Comparison of ENCODE assay signal across 9 cellular contexts in the genomic region with DNA sequence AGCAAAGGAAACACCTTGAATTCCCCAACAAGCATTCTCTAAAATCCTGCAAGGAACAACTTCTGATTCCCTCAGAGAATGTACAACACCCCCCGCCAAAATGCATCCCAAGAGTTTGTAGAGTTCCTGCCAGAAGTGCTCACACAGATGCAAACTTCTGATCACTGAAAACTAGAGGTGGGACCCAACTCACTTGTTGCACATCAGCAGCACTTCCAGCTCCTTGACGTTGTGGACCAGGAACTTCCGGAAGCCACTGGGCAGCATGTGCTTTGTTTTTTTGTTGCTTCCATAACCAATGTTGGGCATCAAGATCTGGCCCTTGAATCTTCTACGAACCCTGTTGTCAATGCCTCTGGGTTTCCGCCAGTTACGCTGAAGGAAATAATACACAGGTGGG. TPM values are rescaled to one million over a fixed set of nuclear protein-coding genes. Genes with fewer than 3 reads are reported as not detected.
A peak's percentile ranks its signal among the peaks of the same experiment; 100 is the strongest.
DNase-seq lines count a peak whose midpoint lies in the region; ATAC-seq and TF ChIP-seq lines count a peak whose summit lies in the region.
"Not testable (repeated sequence)": the region's sequence is repeated elsewhere in the genome, so short reads cannot be mapped to it uniquely, and the experiment has no call there.
"Had no signal": no experiment of that assay in that cellular context is flagged by ENCODE, and none has a peak within 500 bp of the region (broad histone marks: within the 10 kb centered on the region; RNA-seq: fewer than 3 reads in every experiment).

No MANE protein-coding gene starts in this region.

- not testable (repeated sequence) for H3K27me3 ChIP-seq in GM06990 (replicated peaks; ENCODE audit: control insufficient read depth, insufficient read depth, low read length); SK-N-SH (ENCODE audit: insufficient read depth); iPS-20b (ENCODE audit: insufficient read depth, low read length); neuron (ENCODE audit: insufficient read depth, low read length)

- H3K4me1 ChIP-seq in SK-N-SH (ENCODE audit: control insufficient read depth in 1 of 2, insufficient read depth in 2 of 2, low read depth in 1 of 2, low read length in 1 of 2) (peaks cover 22 to 29% of the 10 kb centered on the region in 2 experiments; a peak in 3 of 4 replicates), iPS-20b (ENCODE audit: insufficient read depth, low read length) (peaks cover 24% of the 10 kb centered on the region), neuron (ENCODE audit: insufficient read depth, low read length) (peaks cover 22% of the 10 kb centered on the region)

- not testable (repeated sequence) for TF ChIP-seq RAD21 in SK-N-SH (IDR thresholded peaks at IDR 0.05; ENCODE audit: low read length)

- H3K4me1 Mint-ChIP-seq in IgD-negative memory B cell: peaks cover 21 to 38% (median 28%) of the 10 kb centered on the region in 3 donors
- H3K4me1 Mint-ChIP-seq in activated T-helper 1 cell treated with anti-CD3 and anti-CD28 coated beads, Interleukin-12 subunit alpha, Interleukin-12 subunit beta, Interleukin-2, Interleukin-4 antibody, amounts not matched to agents 30 ng/mL and 10 ng/mL and 1 ng/mL, durations not matched to agents 14 hours and 24 hours and 36 hours (ENCODE audit: low read depth): peaks cover 48% of the 10 kb centered on the region
- H3K4me1 Mint-ChIP-seq in central memory CD8-positive, alpha-beta T cell: peaks cover 46% of the 10 kb centered on the region

- H3K9ac ChIP-seq in SK-N-SH: not testable (repeated sequence)
- H3K9ac ChIP-seq in iPS-20b (ENCODE audit: low read depth, low read length): peak overlapping the region; percentile 99; the same call in 1 of the 2 replicates

- DNase-seq in GM06990 (ENCODE audit: extremely low read depth, insufficient read length); SK-N-SH; activated T-helper 1 cell treated with anti-CD3 and anti-CD28 coated beads, Interleukin-12 subunit alpha, Interleukin-12 subunit beta, Interleukin-2, Interleukin-4 antibody, amounts not matched to agents 30 ng/mL and 10 ng/mL and 1 ng/mL, durations not matched to agents 14 hours and 24 hours and 36 hours (ENCODE audit: low spot score); central memory CD8-positive, alpha-beta T cell (ENCODE audit: low spot score in 2 of 2): not testable (repeated sequence)

- not testable (repeated sequence) for H3K27me3 Mint-ChIP-seq in IgD-negative memory B cell; activated T-helper 1 cell treated with anti-CD3 and anti-CD28 coated beads, Interleukin-12 subunit alpha, Interleukin-12 subunit beta, Interleukin-2, Interleukin-4 antibody, amounts not matched to agents 30 ng/mL and 10 ng/mL and 1 ng/mL, durations not matched to agents 14 hours and 24 hours and 36 hours (ENCODE audit: insufficient read depth); central memory CD8-positive, alpha-beta T cell

- H3K4me3 ChIP-seq in GM06990 (replicated peaks; ENCODE audit: low read depth, low read length): peak overlapping the region; percentile 99
- peak overlapping the region; percentile 78 to 97; a peak in 2 of 4 replicates for H3K4me3 ChIP-seq in SK-N-SH (ENCODE audit: low read depth in 2 of 2, low read length in 1 of 2)
- peak overlapping the region; percentile 100 for H3K4me3 ChIP-seq in iPS-20b (ENCODE audit: low read length)
- H3K4me3 ChIP-seq in neuron (ENCODE audit: low read length): peak overlapping the region; percentile 93

- ATAC-seq in central memory CD8-positive, alpha-beta T cell (replicated peaks; ENCODE audit: extremely low read depth, poor library complexity, severe bottlenecking): not testable (repeated sequence)

- CTCF ChIA-PET in SK-N-SH (lab: Yijun Ruan, JAX): interaction anchor here (2.1 kb wide), 1 partner anchor 52 kb away, joined by 6 read pairs; no protein-coding TSS in a partner anchor

- not testable (repeated sequence) for H2AFZ ChIP-seq in SK-N-SH (ENCODE audit: low read depth); neuron (ENCODE audit: low read depth, low read length)

- not testable (repeated sequence) for H3K9me2 ChIP-seq in SK-N-SH

- peak overlapping the region in 2 of 3 donors; percentile 100 for H3K27ac Mint-ChIP-seq in IgD-negative memory B cell
- H3K27ac Mint-ChIP-seq in activated T-helper 1 cell treated with anti-CD3 and anti-CD28 coated beads, Interleukin-12 subunit alpha, Interleukin-12 subunit beta, Interleukin-2, Interleukin-4 antibody, amounts not matched to agents 30 ng/mL and 10 ng/mL and 1 ng/mL, durations not matched to agents 14 hours and 24 hours and 36 hours: peak overlapping the region; percentile 99
- H3K27ac Mint-ChIP-seq in central memory CD8-positive, alpha-beta T cell (ENCODE audit: low read depth): peak overlapping the region; percentile 99

- not testable (repeated sequence) for H3K9me3 Mint-ChIP-seq in IgD-negative memory B cell; activated T-helper 1 cell treated with anti-CD3 and anti-CD28 coated beads, Interleukin-12 subunit alpha, Interleukin-12 subunit beta, Interleukin-2, Interleukin-4 antibody, amounts not matched to agents 30 ng/mL and 10 ng/mL and 1 ng/mL, durations not matched to agents 14 hours and 24 hours and 36 hours; central memory CD8-positive, alpha-beta T cell

- H3K36me3 ChIP-seq in GM06990 (ENCODE audit: control insufficient read depth, insufficient read depth, low read length) (peaks cover 40% of the 10 kb centered on the region), SK-N-SH (replicated peaks in 1 of 2; ENCODE audit: control insufficient read depth in 1 of 2, insufficient read depth in 2 of 2, low read length in 1 of 2) (peaks cover 55 to 59% of the 10 kb centered on the region in 2 experiments), iPS-20b (ENCODE audit: insufficient read depth, low read depth, low read length) (peaks cover 70% of the 10 kb centered on the region), neuron (ENCODE audit: insufficient read depth, low read length) (peaks cover 59% of the 10 kb centered on the region)

- not testable (repeated sequence) for TF ChIP-seq EP300 in SK-N-SH (IDR thresholded peaks at IDR 0.05; ENCODE audit: borderline replicate concordance in 1 of 2, low read depth in 1 of 2, low read length in 1 of 2)

- TF ChIP-seq CTCF in 22Rv1 (IDR thresholded peaks at IDR 0.05); GM06990 (IDR thresholded peaks at IDR 0.05; ENCODE audit: insufficient read depth, low read length, poor library complexity, severe bottlenecking); SK-N-SH (IDR thresholded peaks at IDR 0.05): not testable (repeated sequence)

- WGBS in SK-N-SH (ENCODE audit: low lambda C conversion rate): 80% methylated on average over 6 of the region's 6 CpGs

- peak overlapping the region; percentile 83 for H3K4me2 ChIP-seq in SK-N-SH

- H3K79me2 ChIP-seq in SK-N-SH (ENCODE audit: insufficient read depth): peaks cover 51% of the 10 kb centered on the region

- peaks cover 26% of the 10 kb centered on the region for H3F3A ChIP-seq in SK-N-SH (replicated peaks; ENCODE audit: insufficient read depth)

- peak overlapping the region in 3 of 4 donors; percentile 45 to 98 (median 96) for H3K4me3 Mint-ChIP-seq in IgD-negative memory B cell
- H3K4me3 Mint-ChIP-seq in activated T-helper 1 cell treated with anti-CD3 and anti-CD28 coated beads, Interleukin-12 subunit alpha, Interleukin-12 subunit beta, Interleukin-2, Interleukin-4 antibody, amounts not matched to agents 30 ng/mL and 10 ng/mL and 1 ng/mL, durations not matched to agents 14 hours and 24 hours and 36 hours: peak overlapping the region; percentile 97
- H3K4me3 Mint-ChIP-seq in central memory CD8-positive, alpha-beta T cell: peak overlapping the region; percentile 91

- peaks cover 65% of the 10 kb centered on the region for H4K20me1 ChIP-seq in SK-N-SH (ENCODE audit: insufficient read depth)

- H3K27ac ChIP-seq in 22Rv1: peak overlapping the region; percentile 86
- not testable (repeated sequence) for H3K27ac ChIP-seq in SK-N-SH (ENCODE audit: low read depth in 2 of 2, low read length in 1 of 2)
- H3K27ac ChIP-seq in iPS-20b (ENCODE audit: low read length): peak overlapping the region; percentile 23

- H3K36me3 Mint-ChIP-seq in IgD-negative memory B cell: not testable (repeated sequence)
- H3K36me3 Mint-ChIP-seq in activated T-helper 1 cell treated with anti-CD3 and anti-CD28 coated beads, Interleukin-12 subunit alpha, Interleukin-12 subunit beta, Interleukin-2, Interleukin-4 antibody, amounts not matched to agents 30 ng/mL and 10 ng/mL and 1 ng/mL, durations not matched to agents 14 hours and 24 hours and 36 hours (ENCODE audit: low read depth): peaks cover 66% of the 10 kb centered on the region
- peaks cover 61% of the 10 kb centered on the region for H3K36me3 Mint-ChIP-seq in central memory CD8-positive, alpha-beta T cell (ENCODE audit: insufficient read depth)

- not testable (repeated sequence) for H3K9me3 ChIP-seq in SK-N-SH; iPS-20b (ENCODE audit: insufficient read depth, low read depth, low read length); neuron (ENCODE audit: low read length)

- intact Hi-C loops in activated T-helper 1 cell treated with anti-CD3 and anti-CD28 coated beads, Interleukin-12 subunit alpha, Interleukin-12 subunit beta, Interleukin-2, Interleukin-4 antibody, amounts not matched to agents 30 ng/mL and 10 ng/mL and 1 ng/mL, durations not matched to agents 14 hours and 24 hours and 36 hours (cut with micrococcal nuclease): not testable (repeated sequence)

- POLR2A ChIA-PET in SK-N-SH (lab: Yijun Ruan, JAX): not testable (repeated sequence)

RNA-seq across cellular contexts. Expression of a gene that starts 2.2 kb away (rescaled TPM):
- 3,703 TPM for polyA plus RNA-seq in IgD-negative memory B cell
- polyA plus RNA-seq in SK-N-SH (2012; rRNA removed): 2,077 and 2,311 TPM in 2 replicates
- 2,462 and 2,641 TPM in 2 replicates for polyA plus RNA-seq in SK-N-SH (2012; cell fraction: cytosol; rRNA removed)
- 576 and 604 TPM in 2 replicates for polyA plus RNA-seq in SK-N-SH (2012; cell fraction: nucleus; rRNA removed)
- 1,952 and 1,970 TPM in 2 replicates for total RNA-seq in activated T-helper 1 cell treated with anti-CD3 and anti-CD28 coated beads, Interleukin-12 subunit alpha, Interleukin-12 subunit beta, Interleukin-2, Interleukin-4 antibody, amounts not matched to agents 30 ng/mL and 10 ng/mL and 1 ng/mL, durations not matched to agents 14 hours and 24 hours and 36 hours

RNA-seq across cellular contexts. Expression of a gene that starts 42.7 kb away (rescaled TPM):
- polyA plus RNA-seq in IgD-negative memory B cell (0.35 TPM), SK-N-SH (2012; rRNA removed) (1.5 TPM in 2 replicates)
- 0.91 and 1.3 TPM in 2 replicates for polyA plus RNA-seq in SK-N-SH (2012; cell fraction: cytosol; rRNA removed)
- 4.4 and 5.9 TPM in 2 replicates for polyA plus RNA-seq in SK-N-SH (2012; cell fraction: nucleus; rRNA removed)
- total RNA-seq in activated T-helper 1 cell treated with anti-CD3 and anti-CD28 coated beads, Interleukin-12 subunit alpha, Interleukin-12 subunit beta, Interleukin-2, Interleukin-4 antibody, amounts not matched to agents 30 ng/mL and 10 ng/mL and 1 ng/mL, durations not matched to agents 14 hours and 24 hours and 36 hours: 0.29 TPM in 2 replicates
- total RNA-seq: HT-29 had no signal
